In genomic region chr11:33734441-33735165, GRCh38 we compare ENCODE assay signal across 8 cellular contexts. TPM values are rescaled to one million over a fixed set of nuclear protein-coding genes. Genes with fewer than 3 reads are reported as not detected.
DNase-seq lines count a peak whose midpoint lies in the region; ATAC-seq and TF ChIP-seq lines count a peak whose summit lies in the region.

No MANE protein-coding gene starts in this region.

- peak overlapping the region; percentile 86 to 91 for H3K4me3 ChIP-seq in SK-N-SH (ENCODE audit: low read depth in 2 of 2, low read length in 1 of 2)
- H3K4me3 ChIP-seq in heart left ventricle, result peak overlapping the region; percentile 75 to 98 (median 92)
- H3K4me3 ChIP-seq in sigmoid colon, result peak overlapping the region; percentile 73 to 91 (median 89)

- 52% methylated on average over 10 of the region's 10 CpGs for WGBS in SK-N-SH (ENCODE audit: low lambda C conversion rate)
- 3 to 12% (median 7%) methylated on average over 10 of the region's 10 CpGs for WGBS in heart left ventricle, 4 donors
- WGBS in sigmoid colon, 2 donors, result 8 to 38% methylated on average over 10 of the region's 10 CpGs

- H3K4me2 ChIP-seq in SK-N-SH, result peak overlapping the region; percentile 92

- peaks cover 57% of the 10 kb centered on the region for H4K20me1 ChIP-seq in SK-N-SH (ENCODE audit: insufficient read depth)

- POLR2A ChIA-PET in SK-N-SH (lab: Yijun Ruan, JAX), result no interaction called here
- POLR2A ChIA-PET in activated CD8-positive, alpha-beta T cell treated with anti-CD3 and anti-CD28 coated beads, Interleukin-2, amount 10 ng/mL, durations not matched to agents 7 days and 5 days (lab: Charles Lee), result interaction anchor here (1.4 to 1.7 kb wide), 2 partner anchors 10 to 18 kb away, joined by 4 to 6 read pairs; no protein-coding TSS in a partner anchor

- H3K27ac ChIP-seq in SK-N-SH (ENCODE audit: low read depth in 2 of 2, low read length in 1 of 2), result peak overlapping the region in 1 of 2 experiments; percentile 94; a peak in 2 of 4 replicates
- H3K27ac ChIP-seq in heart left ventricle, result peak overlapping the region; percentile 93 to 100 (median 98)
- peak overlapping the region; percentile 82 to 93 (median 92) for H3K27ac ChIP-seq in sigmoid colon

- H3K36me3 Mint-ChIP-seq in activated CD8-positive, alpha-beta T cell treated with anti-CD3 and anti-CD28 coated beads, Interleukin-2, amount 10 ng/mL, durations not matched to agents 7 days and 5 days (ENCODE audit: low read depth), result peaks cover 5% of the 10 kb centered on the region

- TF ChIP-seq CTCF in SK-N-SH (IDR thresholded peaks at IDR 0.05) (no peak), heart left ventricle (IDR thresholded peaks at IDR 0.05) (no peak), sigmoid colon (IDR thresholded peaks at IDR 0.05) (no peak)

- peak overlapping the region; percentile 81 for H3K4me3 Mint-ChIP-seq in activated CD8-positive, alpha-beta T cell treated with anti-CD3 and anti-CD28 coated beads, Interleukin-2, amount 10 ng/mL, durations not matched to agents 7 days and 5 days

- H2AFZ ChIP-seq in SK-N-SH (ENCODE audit: low read depth), result no peak overlapping the region

- CTCF ChIA-PET in SK-N-SH (lab: Yijun Ruan, JAX), result interaction anchor here (1.0 to 1.3 kb wide), 3 partner anchors 8 to 124 kb away, joined by 3 to 7 read pairs (median 3); no protein-coding TSS in a partner anchor
- CTCF ChIA-PET in activated CD8-positive, alpha-beta T cell treated with anti-CD3 and anti-CD28 coated beads, Interleukin-2, amount 10 ng/mL, durations not matched to agents 7 days and 5 days (lab: Charles Lee), result interaction anchor here (1.0 to 1.5 kb wide), 4 partner anchors 8 to 74 kb away, joined by 3 to 4 read pairs (median 4); no protein-coding TSS in a partner anchor

- ATAC-seq in SK-N-SH treated with all-trans-retinoic acid at 6 μM for 48 hours (no peak), heart left ventricle (peak; percentile 18 to 62 (median 38)), GM21381 (IDR thresholded peaks at IDR 0.05; ENCODE audit: unreplicated experiment) (no peak), HG02840 (IDR thresholded peaks at IDR 0.05; ENCODE audit: low FRiP score, unreplicated experiment) (no peak), HG03457 (IDR thresholded peaks at IDR 0.05; ENCODE audit: unreplicated experiment) (no peak)
- ATAC-seq in activated CD8-positive, alpha-beta T cell treated with anti-CD3 and anti-CD28 coated beads, Interleukin-2, amount 10 ng/mL, durations not matched to agents 7 days and 5 days, result no peak

- peaks cover 24 to 37% of the 10 kb centered on the region in 2 experiments; a peak in 3 of 4 replicates for H3K4me1 ChIP-seq in SK-N-SH (ENCODE audit: control insufficient read depth in 1 of 2, insufficient read depth in 2 of 2, low read depth in 1 of 2, low read length in 1 of 2)
- H3K4me1 ChIP-seq in heart left ventricle, result peaks cover 4 to 68% (median 58%) of the 10 kb centered on the region in 12 donors
- H3K4me1 ChIP-seq in sigmoid colon, result peaks cover 0 to 60% (median 51%) of the 10 kb centered on the region in 4 donors

- peaks cover 73% of the 10 kb centered on the region for H3K79me2 ChIP-seq in SK-N-SH (ENCODE audit: insufficient read depth)

- peak overlapping the region; percentile 75 for H3K27ac Mint-ChIP-seq in activated CD8-positive, alpha-beta T cell treated with anti-CD3 and anti-CD28 coated beads, Interleukin-2, amount 10 ng/mL, durations not matched to agents 7 days and 5 days

- H3K27me3 ChIP-seq in SK-N-SH (ENCODE audit: insufficient read depth), result no peaks in the 10 kb centered on the region
- H3K27me3 ChIP-seq in heart left ventricle, result no peaks in the 10 kb centered on the region
- no peaks in the 10 kb centered on the region for H3K27me3 ChIP-seq in sigmoid colon

- H3F3A ChIP-seq in SK-N-SH (replicated peaks; ENCODE audit: insufficient read depth), result peaks cover 13% of the 10 kb centered on the region

- H3K36me3 ChIP-seq in SK-N-SH (replicated peaks in 1 of 2; ENCODE audit: control insufficient read depth in 1 of 2, insufficient read depth in 2 of 2, low read length in 1 of 2), result peaks cover 4 to 37% of the 10 kb centered on the region in 2 experiments
- peaks cover 0 to 28% (median 17%) of the 10 kb centered on the region in 9 donors for H3K36me3 ChIP-seq in heart left ventricle
- no peaks in the 10 kb centered on the region for H3K36me3 ChIP-seq in sigmoid colon

- intact Hi-C loops in heart left ventricle (cut with DNase I), result loop anchor here in 8 of 10 donors (1.0 to 5.0 kb wide), 5 partner anchors 11 to 477 kb away; partner anchors contain the start of genes C11orf91 (in 5 of the 8) and HIPK3 (in 2 of the 8)
- intact Hi-C loops in sigmoid colon (cut with DNase I), result loop anchor here (5.0 to 10.0 kb wide), 6 partner anchors 32 to 577 kb away; partner anchors contain the start of genes C11orf91, FBXO3 and HIPK3

- no peak for TF ChIP-seq RAD21 in SK-N-SH (IDR thresholded peaks at IDR 0.05; ENCODE audit: low read length)

- H3K9ac ChIP-seq in SK-N-SH, result peak overlapping the region; percentile 95

- DNase-seq in SK-N-SH (no peak), heart left ventricle (peak in 2 of 5 donors; percentile 38 to 42), sigmoid colon (no peak)
- DNase-seq in activated CD8-positive, alpha-beta T cell treated with anti-CD3 and anti-CD28 coated beads, Interleukin-2, amount 10 ng/mL, durations not matched to agents 7 days and 5 days, result no peak

- H3K9me3 ChIP-seq in SK-N-SH, result no peaks in the 10 kb centered on the region
- H3K9me3 ChIP-seq in heart left ventricle, result no peaks in the 10 kb centered on the region
- H3K9me3 ChIP-seq in sigmoid colon, result no peaks in the 10 kb centered on the region

- no peaks in the 10 kb centered on the region for H3K9me3 Mint-ChIP-seq in activated CD8-positive, alpha-beta T cell treated with anti-CD3 and anti-CD28 coated beads, Interleukin-2, amount 10 ng/mL, durations not matched to agents 7 days and 5 days (ENCODE audit: insufficient read depth)

- TF ChIP-seq EP300 in SK-N-SH (IDR thresholded peaks at IDR 0.05; ENCODE audit: borderline replicate concordance in 1 of 2, low read depth in 1 of 2, low read length in 1 of 2), result no peak
- TF ChIP-seq EP300 in sigmoid colon (IDR thresholded peaks at IDR 0.05), result no peak

- peak in 1 of 2 donors; percentile 64 for TF ChIP-seq POLR2A in heart left ventricle (IDR thresholded peaks at IDR 0.05)
- no peak for TF ChIP-seq POLR2A in sigmoid colon (IDR thresholded peaks at IDR 0.05)

- no peaks in the 10 kb centered on the region for H3K9me2 ChIP-seq in SK-N-SH

- peaks cover 24% of the 10 kb centered on the region for H3K4me1 Mint-ChIP-seq in activated CD8-positive, alpha-beta T cell treated with anti-CD3 and anti-CD28 coated beads, Interleukin-2, amount 10 ng/mL, durations not matched to agents 7 days and 5 days (ENCODE audit: low read depth)

- H3K27me3 Mint-ChIP-seq in activated CD8-positive, alpha-beta T cell treated with anti-CD3 and anti-CD28 coated beads, Interleukin-2, amount 10 ng/mL, durations not matched to agents 7 days and 5 days (ENCODE audit: low read depth), result peaks cover 8% of the 10 kb centered on the region

TF ChIP-seq in SK-N-SH, 30 proteins besides CTCF, POLR2A, EP300 and RAD21 (continues in another document):
- TF ChIP-seq USF1 (IDR thresholded peaks at IDR 0.05; ENCODE audit: borderline replicate concordance, low read depth), result no peak

TF ChIP-seq in SK-N-SH treated with all-trans-retinoic acid at 6 μM for 48 hours, 23 proteins besides CTCF, POLR2A, EP300 and RAD21 (continues in another document):
- TF ChIP-seq PPARA (CRISPR knock-in tag; IDR thresholded peaks at IDR 0.05; ENCODE audit: borderline replicate concordance), result no peak
- no peak for TF ChIP-seq POU6F1 (CRISPR knock-in tag; IDR thresholded peaks at IDR 0.05; ENCODE audit: borderline replicate concordance, low read depth)

RNA-seq across cellular contexts. Expression of gene CD59, which starts 1.6 kb away (rescaled TPM):
- 616 and 849 TPM in 2 replicates for polyA plus RNA-seq in SK-N-SH (2012; rRNA removed)
- polyA plus RNA-seq in SK-N-SH (2012; cell fraction: cytosol; rRNA removed), result 705 and 770 TPM in 2 replicates
- polyA plus RNA-seq in SK-N-SH (2012; cell fraction: nucleus; rRNA removed), result 216 and 380 TPM in 2 replicates
- 10 to 100 TPM; 33.7 to 35.1 TPM for total RNA-seq in activated CD8-positive, alpha-beta T cell treated with anti-CD3 and anti-CD28 coated beads, Interleukin-2, amount 10 ng/mL, durations not matched to agents 7 days and 5 days
- 1,000 to 10,000 TPM in 3 of 9 donors, 100 to 1,000 TPM in 6; 588 to 1,434 (median 930) TPM for total RNA-seq in heart left ventricle
- 1,000 to 10,000 TPM in 1 of 2 donors, 100 to 1,000 TPM in 1; 133 to 1,175 TPM for polyA plus RNA-seq in heart left ventricle
- 100 to 1,000 TPM; 160 to 206 (median 183) TPM for total RNA-seq in sigmoid colon
- polyA plus RNA-seq in sigmoid colon, result 100 to 1,000 TPM in 1 of 3 donors, 10 to 100 TPM in 2; 54.1 to 210 (median 80.7) TPM

RNA-seq across cellular contexts. Expression of gene C11orf91, which starts 34.0 kb away (rescaled TPM):
- polyA plus RNA-seq in SK-N-SH (2012; rRNA removed) (0.10 and 0.15 TPM in 2 replicates), heart left ventricle (not detected), sigmoid colon (not detected)
- 0.12 and 0.14 TPM in 2 replicates for polyA plus RNA-seq in SK-N-SH (2012; cell fraction: cytosol; rRNA removed)
- 0.14 and 0.45 TPM in 2 replicates for polyA plus RNA-seq in SK-N-SH (2012; cell fraction: nucleus; rRNA removed)
- total RNA-seq in activated CD8-positive, alpha-beta T cell treated with anti-CD3 and anti-CD28 coated beads, Interleukin-2, amount 10 ng/mL, durations not matched to agents 7 days and 5 days, result not detected
- total RNA-seq in heart left ventricle (under 1 TPM in 4 of 9 donors, not detected in 5; 0.56 to 1.00 (median 0.70) TPM), sigmoid colon (not detected)

RNA-seq across cellular contexts. Expression of gene FBXO3, which starts 39.7 kb away (rescaled TPM):
- 17.9 and 27.0 TPM in 2 replicates for polyA plus RNA-seq in SK-N-SH (2012; rRNA removed)
- polyA plus RNA-seq in SK-N-SH (2012; cell fraction: cytosol; rRNA removed), result 21.6 and 26.1 TPM in 2 replicates
- 8.6 and 26.3 TPM in 2 replicates for polyA plus RNA-seq in SK-N-SH (2012; cell fraction: nucleus; rRNA removed)
- 10 to 100 TPM; 15.1 to 16.8 TPM for total RNA-seq in activated CD8-positive, alpha-beta T cell treated with anti-CD3 and anti-CD28 coated beads, Interleukin-2, amount 10 ng/mL, durations not matched to agents 7 days and 5 days
- total RNA-seq in heart left ventricle, result 10 to 100 TPM; 47.3 to 72.8 (median 52.4) TPM
- polyA plus RNA-seq in heart left ventricle, result 10 to 100 TPM; 25.7 to 35.4 TPM
- total RNA-seq in sigmoid colon, result 10 to 100 TPM; 36.8 to 53.5 (median 50.4) TPM
- polyA plus RNA-seq in sigmoid colon, result 10 to 100 TPM; 20.2 to 34.7 (median 27.6) TPM

Comparison
In these comparisons a context has a peak if more than half of its experiments do, and no peak if none do; other contexts are left out.
1. ATAC-seq: peak in heart left ventricle (4 of 4); none in SK-N-SH treated with all-trans-retinoic acid at 6 μM for 48 hours (single experiment), activated CD8-positive, alpha-beta T cell treated with anti-CD3 and anti-CD28 coated beads, Interleukin-2, amount 10 ng/mL, durations not matched to agents 7 days and 5 days (single experiment), GM21381 (single experiment), HG02840 (single experiment) and HG03457 (single experiment).
2. RNA of gene CD59, which starts 1.6 kb away (total RNA-seq): 588 to 1,434 TPM in heart left ventricle and 160 to 206 TPM in sigmoid colon; 33.7 to 35.1 TPM in activated CD8-positive, alpha-beta T cell treated with anti-CD3 and anti-CD28 coated beads, Interleukin-2, amount 10 ng/mL, durations not matched to agents 7 days and 5 days; every median in the first group is over 4 times any median in the second.
3. Peak in every context shown above with its lines, with median percentiles within 50 percentile points of each other: H3K4me3 ChIP-seq.